Comparison of ENCODE assay signal across 1 cellular context in genomic region chr6:42152024-42152423, GRCh38.
A peak's percentile ranks its signal among the peaks of the same experiment; 100 is the strongest.
TF ChIP-seq lines count a peak whose summit lies in the region.

No MANE protein-coding gene starts in this region.

TF ChIP-seq in HepG2, 621 proteins besides CTCF, POLR2A, EP300 and RAD21:
- no peak for TF ChIP-seq ZFAT (CRISPR knock-in tag; conservative IDR thresholded peaks at IDR 0.05)
- peak; percentile 98 for TF ChIP-seq CREB1 (IDR thresholded peaks at IDR 0.05)
- no peak for TF ChIP-seq CREB1 (CRISPR knock-in tag; IDR thresholded peaks at IDR 0.05)
- TF ChIP-seq, protein P1, sequence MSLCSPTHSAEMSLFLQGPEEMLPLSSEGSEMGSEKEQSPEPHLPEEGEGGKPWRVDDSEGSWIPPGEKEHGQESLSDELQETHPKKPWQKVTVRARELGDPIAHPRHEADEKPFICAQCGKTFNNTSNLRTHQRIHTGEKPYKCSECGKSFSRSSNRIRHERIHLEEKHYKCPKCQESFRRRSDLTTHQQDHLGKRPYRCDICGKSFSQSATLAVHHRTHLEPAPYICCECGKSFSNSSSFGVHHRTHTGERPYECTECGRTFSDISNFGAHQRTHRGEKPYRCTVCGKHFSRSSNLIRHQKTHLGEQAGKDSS (CRISPR knock-in tag; IDR thresholded peaks at IDR 0.05; ENCODE audit: borderline replicate concordance, low read depth) = no peak
- TF ChIP-seq CENPBD1 (CRISPR knock-in tag; IDR thresholded peaks at IDR 0.05; ENCODE audit: borderline replicate concordance, low read depth) = no peak
- no peak for TF ChIP-seq ZSCAN25 (CRISPR knock-in tag; IDR thresholded peaks at IDR 0.05)
- TF ChIP-seq ATF7 (IDR thresholded peaks at IDR 0.05) = peak; percentile 98
- no peak for TF ChIP-seq ATF7 (CRISPR knock-in tag; IDR thresholded peaks at IDR 0.05)
